Comparison of ENCODE assay signal across 28 cellular contexts in the genomic region with DNA sequence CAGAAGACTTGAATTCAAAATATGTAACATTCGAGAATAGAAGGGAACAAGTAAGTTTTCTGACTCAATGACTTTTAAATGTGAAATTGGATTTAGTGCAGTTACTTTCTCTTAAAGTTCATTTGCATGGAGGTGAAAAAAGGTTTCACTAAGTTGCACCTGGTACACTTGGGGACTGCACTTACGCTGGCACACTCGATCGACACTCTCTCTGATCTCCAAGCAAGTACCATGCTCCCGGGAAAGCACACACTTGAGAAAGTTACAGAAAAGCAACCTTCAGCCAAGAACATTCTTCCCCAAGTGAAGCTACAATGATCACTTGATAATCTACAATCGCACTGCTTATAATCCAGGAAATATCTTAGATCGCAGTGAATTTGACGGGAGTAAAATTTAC.
"Had no signal": no experiment of that assay in that cellular context is flagged by ENCODE, and none has a peak within 500 bp of the region (broad histone marks: within the 10 kb centered on the region; RNA-seq: fewer than 3 reads in every experiment).

No MANE protein-coding gene starts in this region.

- H3K4me3 Mint-ChIP-seq: immature natural killer cell; naive thymus-derived CD8-positive, alpha-beta T cell; nephron; neural crest cell; stimulated activated naive B cell treated with anti-CD40 and anti-IgM and Interleukin-4, amounts not matched to agents 10 μg/mL and 1 μg/mL and 100 μg/mL, for 72 hours had no signal

- H3K27ac ChIP-seq: left ventricle myocardium inferior, pancreas, prostate gland, skin epidermis, stomach, testis, tibial artery, uterus had no signal

- H3K4me1 ChIP-seq: pancreas, prostate gland, stomach, testis, tibial artery, uterus had no signal

- DNase-seq: hypothalamus; immature natural killer cell; kidney; left colon; left ventricle myocardium inferior; mesenchymal stem cell; naive thymus-derived CD8-positive, alpha-beta T cell; nucleus accumbens; pancreas; posterior cingulate gyrus; retina; right cardiac atrium; stimulated activated CD4-positive, alpha-beta T cell treated with anti-CD3 and anti-CD28 coated beads, Interleukin-12 subunit alpha, Interleukin-12 subunit beta, amount 100 ng/mL, for 4 hours; stimulated activated CD4-positive, alpha-beta T cell treated with anti-CD3 and anti-CD28 coated beads, Interleukin-15, amount 100 ng/mL, for 24 hours; stimulated activated CD4-positive, alpha-beta T cell treated with anti-CD3 and anti-CD28 coated beads, Interleukin-2, amount 100 ng/mL, for 24 hours; stimulated activated CD4-positive, alpha-beta T cell treated with anti-CD3 and anti-CD28 coated beads, Interleukin-4, amount 100 ng/mL, for 1 hour; stimulated activated naive B cell treated with anti-CD40 and anti-IgM and Interleukin-4, amounts not matched to agents 10 μg/mL and 1 μg/mL and 100 μg/mL, for 72 hours; stimulated activated naive CD8-positive, alpha-beta T cell treated with anti-CD3 and anti-CD28 coated beads, Interleukin-15, Interleukin-2, amounts not matched to agents 100 U/mL and 50 U/mL, for 24 hours; stomach; testis; tibial artery; trophoblast cell; uterus had no signal

- H3K36me3 Mint-ChIP-seq: immature natural killer cell had no signal

- H3K27me3 ChIP-seq: pancreas, stomach, testis, tibial artery, uterus had no signal

- H3K9me3 Mint-ChIP-seq: immature natural killer cell had no signal

- ATAC-seq: left colon; naive thymus-derived CD8-positive, alpha-beta T cell; pancreas; right cardiac atrium; sciatic nerve; stimulated activated naive B cell treated with anti-CD40 and anti-IgM and Interleukin-4, amounts not matched to agents 10 μg/mL and 1 μg/mL and 100 μg/mL, for 72 hours; stimulated activated naive CD8-positive, alpha-beta T cell treated with anti-CD3 and anti-CD28 coated beads, Interleukin-15, Interleukin-2, amounts not matched to agents 100 U/mL and 50 U/mL, for 24 hours had no signal

- H3K4me3 ChIP-seq: left ventricle myocardium inferior, pancreas, prostate gland, skin epidermis, stomach, testis, tibial artery, uterus had no signal

- H3K9me3 ChIP-seq: left ventricle myocardium inferior, pancreas, prostate gland, stomach, testis, tibial artery, uterus had no signal

- H3K27ac Mint-ChIP-seq: immature natural killer cell; nephron; stimulated activated naive B cell treated with anti-CD40 and anti-IgM and Interleukin-4, amounts not matched to agents 10 μg/mL and 1 μg/mL and 100 μg/mL, for 72 hours had no signal

- H3K36me3 ChIP-seq: prostate gland, uterus had no signal

- H3K4me1 Mint-ChIP-seq: immature natural killer cell; naive thymus-derived CD8-positive, alpha-beta T cell; nephron; neural crest cell; stimulated activated naive B cell treated with anti-CD40 and anti-IgM and Interleukin-4, amounts not matched to agents 10 μg/mL and 1 μg/mL and 100 μg/mL, for 72 hours had no signal

- H3K27me3 Mint-ChIP-seq: naive thymus-derived CD8-positive, alpha-beta T cell had no signal
